Comparison of ENCODE assay signal across 26 cellular contexts in the genomic region with DNA sequence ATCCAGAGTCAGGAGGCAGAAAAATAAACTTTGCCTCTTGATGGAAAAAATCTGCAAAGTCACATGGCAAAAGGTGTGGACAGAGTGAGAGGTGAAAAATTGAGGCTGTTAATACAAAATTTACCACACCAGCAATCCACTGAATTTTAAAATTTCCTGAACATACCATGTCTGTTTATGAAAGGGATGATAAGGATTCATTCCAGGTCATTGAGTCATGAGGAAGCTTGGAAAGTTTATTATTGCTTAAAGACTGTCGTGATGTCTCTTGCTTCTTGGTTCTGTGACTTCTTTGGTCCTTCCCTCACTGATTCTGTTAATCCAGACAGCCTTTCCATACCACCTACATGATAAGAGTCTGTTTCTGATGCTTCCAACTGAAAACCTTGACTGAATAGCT.
DNase-seq lines count a peak whose midpoint lies in the region; ATAC-seq and TF ChIP-seq lines count a peak whose summit lies in the region.
"Had no signal": no experiment of that assay in that cellular context is flagged by ENCODE, and none has a peak within 500 bp of the region (broad histone marks: within the 10 kb centered on the region; RNA-seq: fewer than 3 reads in every experiment).

No MANE protein-coding gene starts in this region.

- H3K27me3 Mint-ChIP-seq in nephron progenitor cell (ENCODE audit: low read depth, poor library complexity), result peaks cover 10% of the 10 kb centered on the region
- H3K27me3 Mint-ChIP-seq in activated T-cell treated with anti-CD3 and anti-CD28 coated beads, Interleukin-2, amount 50 U/mL, for 72 hours (ENCODE audit: low read depth), result no peaks in the 10 kb centered on the region
- H3K27me3 Mint-ChIP-seq: activated naive CD8-positive, alpha-beta T cell treated with anti-CD3 and anti-CD28 coated beads, Interleukin-2, amount 10 ng/mL, durations not matched to agents 7 days and 5 days; CD4-positive, CD25-positive, alpha-beta regulatory T cell; memory B cell; stimulated activated naive B cell treated with anti-CD40 and anti-IgM and Interleukin-4, amounts not matched to agents 10 μg/mL and 1 μg/mL and 100 μg/mL, for 72 hours; T-cell had no signal

- peaks cover 7% of the 10 kb centered on the region for H3K9me3 Mint-ChIP-seq in nephron progenitor cell
- peaks cover 2 to 3% of the 10 kb centered on the region in 2 donors for H3K9me3 Mint-ChIP-seq in activated T-cell treated with anti-CD3 and anti-CD28 coated beads, Interleukin-2, amount 50 U/mL, for 72 hours
- peaks cover 0 to 12% of the 10 kb centered on the region in 2 donors for H3K9me3 Mint-ChIP-seq in activated naive CD4-positive, alpha-beta T cell treated with anti-CD3 and anti-CD28 coated beads, Interleukin-2, amount 50 U/mL, for 72 hours

- no peak overlapping the region for H2AFZ ChIP-seq in hepatocyte
- H2AFZ ChIP-seq: PC-9 had no signal

- CTCF ChIA-PET in AG04450 (lab: Charles Lee), result interaction anchor here (1.0 kb wide), 1 partner anchor 519 kb away, joined by 3 read pairs; no protein-coding TSS in a partner anchor

- no peaks in the 10 kb centered on the region for H3K4me1 Mint-ChIP-seq in nephron progenitor cell
- H3K4me1 Mint-ChIP-seq in activated T-cell treated with anti-CD3 and anti-CD28 coated beads, Interleukin-2, amount 50 U/mL, for 72 hours (ENCODE audit: low read depth), result no peaks in the 10 kb centered on the region
- H3K4me1 Mint-ChIP-seq: activated naive CD8-positive, alpha-beta T cell treated with anti-CD3 and anti-CD28 coated beads, Interleukin-2, amount 10 ng/mL, durations not matched to agents 7 days and 5 days; brain; CD4-positive, CD25-positive, alpha-beta regulatory T cell; memory B cell; stimulated activated naive B cell treated with anti-CD40 and anti-IgM and Interleukin-4, amounts not matched to agents 10 μg/mL and 1 μg/mL and 100 μg/mL, for 72 hours; T-cell had no signal

- in situ Hi-C loops in astrocyte of the spinal cord (cut with HindIII; ENCODE audit: low sequenced_read_pairs), result no loop called here

- no peak overlapping the region for H3K27ac ChIP-seq in AG04450 (ENCODE audit: low read depth, low read length)
- no peak overlapping the region for H3K27ac ChIP-seq in hepatocyte
- no peak overlapping the region for H3K27ac ChIP-seq in dorsolateral prefrontal cortex
- H3K27ac ChIP-seq: PC-9 had no signal

- no peak overlapping the region for H3K4me3 ChIP-seq in AG04450 (ENCODE audit: low read depth, low read length)
- no peak overlapping the region for H3K4me3 ChIP-seq in astrocyte of the spinal cord (ENCODE audit: low read depth, low read length)
- no peak overlapping the region for H3K4me3 ChIP-seq in hepatocyte
- no peak overlapping the region for H3K4me3 ChIP-seq in dorsolateral prefrontal cortex
- H3K4me3 ChIP-seq: PC-9 had no signal

- H3K4me2 ChIP-seq in hepatocyte, result no peak overlapping the region
- H3K4me2 ChIP-seq: PC-9 had no signal

- POLR2A ChIA-PET in AG04450 (lab: Yijun Ruan, JAX), result no interaction called here

- H3K27me3 ChIP-seq in AG04450 (ENCODE audit: control insufficient read depth, insufficient read depth, low read length), result no peaks in the 10 kb centered on the region
- H3K27me3 ChIP-seq in hepatocyte, result no peaks in the 10 kb centered on the region
- peaks cover 0 to 6% (median 0%) of the 10 kb centered on the region in 45 donors for H3K27me3 ChIP-seq in dorsolateral prefrontal cortex

- no peak overlapping the region for H3K4me3 Mint-ChIP-seq in nephron progenitor cell
- H3K4me3 Mint-ChIP-seq in activated T-cell treated with anti-CD3 and anti-CD28 coated beads, Interleukin-2, amount 50 U/mL, for 72 hours, result no peak overlapping the region
- H3K4me3 Mint-ChIP-seq: activated CD8-positive, alpha-beta T cell treated with anti-CD3 and anti-CD28 coated beads for 36 hours; activated naive CD8-positive, alpha-beta T cell treated with anti-CD3 and anti-CD28 coated beads, Interleukin-2, amount 10 ng/mL, durations not matched to agents 7 days and 5 days; brain; CD4-positive, CD25-positive, alpha-beta regulatory T cell; memory B cell; stimulated activated naive B cell treated with anti-CD40 and anti-IgM and Interleukin-4, amounts not matched to agents 10 μg/mL and 1 μg/mL and 100 μg/mL, for 72 hours; T-cell had no signal

- H3K9me3 ChIP-seq in AG04450 (ENCODE audit: control insufficient read depth, insufficient read depth, low read length) (no peaks in the 10 kb centered on the region), hepatocyte (ENCODE audit: low read depth) (no peaks in the 10 kb centered on the region)

- 41% methylated on average over 1 of the region's 1 CpG for WGBS in hepatocyte (ENCODE audit: low lambda C conversion rate, missing lambda C conversion rate)

- no peaks in the 10 kb centered on the region for H3K9me2 ChIP-seq in hepatocyte (replicated peaks; ENCODE audit: insufficient read depth)

- no peaks in the 10 kb centered on the region for H3K36me3 Mint-ChIP-seq in nephron progenitor cell (ENCODE audit: low read depth)
- H3K36me3 Mint-ChIP-seq in activated T-cell treated with anti-CD3 and anti-CD28 coated beads, Interleukin-2, amount 50 U/mL, for 72 hours (ENCODE audit: insufficient read depth in 2 of 2), result no peaks in the 10 kb centered on the region
- H3K36me3 Mint-ChIP-seq in activated naive CD4-positive, alpha-beta T cell treated with anti-CD3 and anti-CD28 coated beads, Interleukin-2, amount 50 U/mL, for 72 hours, result no peaks in the 10 kb centered on the region
- H3K36me3 Mint-ChIP-seq: activated naive CD8-positive, alpha-beta T cell treated with anti-CD3 and anti-CD28 coated beads, Interleukin-2, amount 10 ng/mL, durations not matched to agents 7 days and 5 days; brain; CD4-positive, CD25-positive, alpha-beta regulatory T cell; memory B cell; stimulated activated naive B cell treated with anti-CD40 and anti-IgM and Interleukin-4, amounts not matched to agents 10 μg/mL and 1 μg/mL and 100 μg/mL, for 72 hours; T-cell had no signal

- H3K27ac Mint-ChIP-seq in nephron progenitor cell, result no peak overlapping the region
- no peak overlapping the region for H3K27ac Mint-ChIP-seq in activated T-cell treated with anti-CD3 and anti-CD28 coated beads, Interleukin-2, amount 50 U/mL, for 72 hours
- H3K27ac Mint-ChIP-seq in activated naive CD4-positive, alpha-beta T cell treated with anti-CD3 and anti-CD28 coated beads, Interleukin-2, amount 50 U/mL, for 72 hours, result no peak overlapping the region
- H3K27ac Mint-ChIP-seq: activated CD8-positive, alpha-beta T cell treated with anti-CD3 and anti-CD28 coated beads for 36 hours; activated naive CD8-positive, alpha-beta T cell treated with anti-CD3 and anti-CD28 coated beads, Interleukin-2, amount 10 ng/mL, durations not matched to agents 7 days and 5 days; brain; CD4-positive, CD25-positive, alpha-beta regulatory T cell; memory B cell; stimulated activated naive B cell treated with anti-CD40 and anti-IgM and Interleukin-4, amounts not matched to agents 10 μg/mL and 1 μg/mL and 100 μg/mL, for 72 hours; T-cell had no signal

- no peak for ATAC-seq in activated T-cell treated with anti-CD3 and anti-CD28 coated beads, Interleukin-2, amount 50 U/mL, for 72 hours (replicated peaks in 1 of 2)
- ATAC-seq in activated naive CD4-positive, alpha-beta T cell treated with anti-CD3 and anti-CD28 coated beads, Interleukin-2, amount 50 U/mL, for 72 hours, result no peak
- ATAC-seq: activated CD4-positive, CD25-positive, alpha-beta regulatory T cell treated with anti-CD3 and anti-CD28 coated beads, Interleukin-2, amount 50 U/mL, for 24 hours; activated CD8-positive, alpha-beta T cell treated with anti-CD3 and anti-CD28 coated beads for 36 hours; left cardiac atrium; stimulated activated naive B cell treated with anti-CD40 and anti-IgM and Interleukin-4, amounts not matched to agents 10 μg/mL and 1 μg/mL and 100 μg/mL, for 72 hours; T-cell had no signal

- TF ChIP-seq CTCF in AG04450 (IDR thresholded peaks at IDR 0.05; ENCODE audit: low read depth, low read length) (no peak), astrocyte of the spinal cord (IDR thresholded peaks at IDR 0.05; ENCODE audit: low read depth, low read length) (no peak), hepatocyte (IDR thresholded peaks at IDR 0.05; ENCODE audit: poor library complexity) (no peak), dorsolateral prefrontal cortex (IDR thresholded peaks at IDR 0.05 in 54 of 56, conservative IDR thresholded peaks at IDR 0.05 in 2 of 56; ENCODE audit: low read depth in 1 of 56, partially characterized antibody in 56 of 56) (no peak), nephron progenitor cell (IDR thresholded peaks at IDR 0.05) (no peak)

- H4K20me1 ChIP-seq in hepatocyte (ENCODE audit: insufficient read depth, poor library complexity, severe bottlenecking), result no peaks in the 10 kb centered on the region

- intact Hi-C loops in dorsolateral prefrontal cortex (cut with DNase I), result no loop called here

- DNase-seq in AG04450 (ENCODE audit: low read depth, low spot score) (peak; percentile 10), HS-27A (ENCODE audit: low read depth) (peak; percentile 41), astrocyte of the spinal cord (ENCODE audit: low read depth, low spot score) (peak; percentile 14), hepatocyte (ENCODE audit: low spot score) (peak; percentile 6), dorsolateral prefrontal cortex (no peak), nephron progenitor cell (no peak)
- no peak for DNase-seq in activated T-cell treated with anti-CD3 and anti-CD28 coated beads, Interleukin-2, amount 50 U/mL, for 72 hours
- no peak for DNase-seq in activated naive CD4-positive, alpha-beta T cell treated with anti-CD3 and anti-CD28 coated beads, Interleukin-2, amount 50 U/mL, for 72 hours (ENCODE audit: low spot score in 2 of 2)
- DNase-seq: activated CD8-positive, alpha-beta T cell treated with anti-CD3 and anti-CD28 coated beads for 36 hours; activated effector memory CD4-positive, alpha-beta T cell treated with Interleukin-2 at 50 U/mL for 16 hours; activated naive CD8-positive, alpha-beta T cell treated with anti-CD3 and anti-CD28 coated beads, Interleukin-2, amount 10 ng/mL, durations not matched to agents 7 days and 5 days; CD4-positive, CD25-positive, alpha-beta regulatory T cell; cortex of kidney; GDM1; GOT3; left cardiac atrium; NCI-H1694; NCI-H510A treated with DMSO at 0.1 percent for 48 hours; PC-9; retina; stimulated activated CD4-positive, alpha-beta T cell treated with anti-CD3 and anti-CD28 coated beads, Interleukin-4, amount 100 ng/mL, for 1 hour; stimulated activated naive B cell treated with anti-CD40 and anti-IgM and Interleukin-4, amounts not matched to agents 10 μg/mL and 1 μg/mL and 100 μg/mL, for 72 hours; T-cell had no signal

- H3K36me3 ChIP-seq in hepatocyte (replicated peaks; ENCODE audit: insufficient read depth, low read depth), result no peaks in the 10 kb centered on the region

- no peaks in the 10 kb centered on the region for H3K4me1 ChIP-seq in hepatocyte (ENCODE audit: insufficient read depth)

- H3K79me2 ChIP-seq in hepatocyte, result no peaks in the 10 kb centered on the region

Comparison
In these comparisons a context has a peak if more than half of its experiments do, and no peak if none do; other contexts are left out.
1. DNase-seq: peak in AG04450 (single experiment), HS-27A (single experiment), astrocyte of the spinal cord (single experiment) and hepatocyte (single experiment); none in dorsolateral prefrontal cortex (0 of 10), nephron progenitor cell (single experiment), activated T-cell treated with anti-CD3 and anti-CD28 coated beads, Interleukin-2, amount 50 U/mL, for 72 hours (0 of 2) and activated naive CD4-positive, alpha-beta T cell treated with anti-CD3 and anti-CD28 coated beads, Interleukin-2, amount 50 U/mL, for 72 hours (0 of 2).